ENCODE assay signal across 16 cellular contexts in the genomic region with DNA sequence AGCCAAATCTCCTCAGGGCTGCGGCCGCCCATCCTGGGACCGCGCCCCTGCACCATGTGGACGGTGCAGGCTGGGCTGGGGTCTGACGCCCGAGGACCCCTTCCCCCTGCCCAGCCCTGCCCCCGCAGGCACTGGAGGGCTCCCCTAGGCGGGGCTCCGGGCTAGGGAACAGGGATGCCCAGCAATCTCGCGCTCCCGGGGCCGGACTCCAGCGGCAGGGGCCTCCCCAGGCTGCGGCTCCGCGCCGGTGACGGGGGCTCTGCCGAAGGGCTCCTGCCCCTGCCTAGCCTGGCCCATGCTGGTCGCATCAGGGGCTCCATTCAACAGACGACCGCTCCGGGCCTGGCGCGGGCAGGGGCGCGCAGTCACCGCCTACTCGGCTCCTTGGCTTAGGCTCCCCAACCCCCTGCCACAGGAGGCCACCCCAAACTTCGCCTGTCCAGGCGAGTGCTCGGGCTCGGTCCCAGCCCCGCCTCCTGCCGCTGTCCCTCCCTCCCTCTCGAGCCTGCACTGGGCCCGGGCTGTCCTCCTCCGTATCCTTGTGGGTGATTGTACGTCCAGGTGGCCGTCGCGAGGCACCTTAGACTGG. TPM values are rescaled to one million over a fixed set of nuclear protein-coding genes. Genes with fewer than 3 reads are reported as not detected.
A peak's percentile ranks its signal among the peaks of the same experiment; 100 is the strongest.
DNase-seq lines count a peak whose midpoint lies in the region; ATAC-seq, FAIRE-seq and TF ChIP-seq lines count a peak whose summit lies in the region.
"Had no signal": no experiment of that assay in that cellular context is flagged by ENCODE, and none has a peak within 500 bp of the region (broad histone marks: within the 10 kb centered on the region; RNA-seq: fewer than 3 reads in every experiment).

No MANE protein-coding gene starts in this region.

- no peak overlapping the region for H3K4me3 Mint-ChIP-seq in neural progenitor cell
- H3K4me3 Mint-ChIP-seq: activated T-cell treated with anti-CD3 and anti-CD28 coated beads, Interleukin-2, amount 50 U/mL, for 72 hours; brain had no signal

- H3K4me1 Mint-ChIP-seq in neural progenitor cell: peaks cover 2% of the 10 kb centered on the region

- TF ChIP-seq POLR2A in right lobe of liver (IDR thresholded peaks at IDR 0.05) (no peak), HepG2 (IDR thresholded peaks at IDR 0.05; ENCODE audit: insufficient read depth in 1 of 2, low read depth in 2 of 2, low read length in 2 of 2) (no peak), gastroesophageal sphincter (IDR thresholded peaks at IDR 0.05) (no peak), vagina (IDR thresholded peaks at IDR 0.05) (no peak)

- H3K79me2 ChIP-seq in HepG2 (ENCODE audit: insufficient read depth, low read length) (no peaks in the 10 kb centered on the region), neural progenitor cell (ENCODE audit: low read depth) (no peaks in the 10 kb centered on the region)

- peaks cover 3% of the 10 kb centered on the region for H3K9me3 Mint-ChIP-seq in neural progenitor cell
- no peaks in the 10 kb centered on the region for H3K9me3 Mint-ChIP-seq in activated naive CD4-positive, alpha-beta T cell treated with anti-CD3 and anti-CD28 coated beads, Interleukin-2, amount 50 U/mL, for 72 hours
- H3K9me3 Mint-ChIP-seq: activated T-cell treated with anti-CD3 and anti-CD28 coated beads, Interleukin-2, amount 50 U/mL, for 72 hours had no signal

- H3K27me3 ChIP-seq in right lobe of liver: no peaks in the 10 kb centered on the region
- peaks cover 0 to 2% of the 10 kb centered on the region in 2 experiments; a peak in 1 of 5 replicates for H3K27me3 ChIP-seq in HepG2 (ENCODE audit: control insufficient read depth in 1 of 2, insufficient read depth in 2 of 2, low read length in 2 of 2)
- peaks cover 26% of the 10 kb centered on the region for H3K27me3 ChIP-seq in gastroesophageal sphincter
- no peaks in the 10 kb centered on the region for H3K27me3 ChIP-seq in neural progenitor cell
- H3K27me3 ChIP-seq in vagina: no peaks in the 10 kb centered on the region
- H3K27me3 ChIP-seq: uterus had no signal

- in situ Hi-C loops in HepG2 (cut with HindIII; ENCODE audit: extremely low pct_ligation_motif_present, low pct_unique_long_range_greater_than_20kb): no loop called here

- H3K4me1 ChIP-seq in right lobe of liver: no peaks in the 10 kb centered on the region
- H3K4me1 ChIP-seq in HepG2 (ENCODE audit: insufficient read depth, low read length): peaks cover 13% of the 10 kb centered on the region
- peaks cover 0 to 9% (median 5%) of the 10 kb centered on the region in 3 donors for H3K4me1 ChIP-seq in gastroesophageal sphincter
- no peaks in the 10 kb centered on the region for H3K4me1 ChIP-seq in neural progenitor cell
- peaks cover 13% of the 10 kb centered on the region for H3K4me1 ChIP-seq in vagina
- H3K4me1 ChIP-seq: uterus had no signal

- H3K9ac ChIP-seq in HepG2 (ENCODE audit: insufficient read depth, low read depth, low read length) (no peak overlapping the region), neural progenitor cell (no peak overlapping the region)

- POLR2A ChIA-PET in HepG2 (lab: Yijun Ruan, JAX): no interaction called here

- BruUV-seq in HepG2 (replicated peaks; lab: Mats Ljungman, UMichigan): no TSS peak

- TF ChIP-seq CTCF in right lobe of liver (IDR thresholded peaks at IDR 0.05): no peak
- TF ChIP-seq CTCF in HepG2 (CRISPR knock-in tag; IDR thresholded peaks at IDR 0.05): no peak
- no peak for TF ChIP-seq CTCF in gastroesophageal sphincter (IDR thresholded peaks at IDR 0.05)
- TF ChIP-seq CTCF in neural progenitor cell (IDR thresholded peaks at IDR 0.05): no peak
- no peak for TF ChIP-seq CTCF in vagina (IDR thresholded peaks at IDR 0.05)

- H3K4me2 ChIP-seq in HepG2 (ENCODE audit: low read depth, low read length) (no peak overlapping the region), neural progenitor cell (peak overlapping the region; percentile 22)

- no peaks in the 10 kb centered on the region for H3K36me3 Mint-ChIP-seq in neural progenitor cell
- H3K36me3 Mint-ChIP-seq in activated naive CD4-positive, alpha-beta T cell treated with anti-CD3 and anti-CD28 coated beads, Interleukin-2, amount 50 U/mL, for 72 hours: no peaks in the 10 kb centered on the region
- H3K36me3 Mint-ChIP-seq: brain had no signal

- peak overlapping the region; percentile 57 for H3K27ac Mint-ChIP-seq in neural progenitor cell
- H3K27ac Mint-ChIP-seq in activated naive CD4-positive, alpha-beta T cell treated with anti-CD3 and anti-CD28 coated beads, Interleukin-2, amount 50 U/mL, for 72 hours: no peak overlapping the region
- H3K27ac Mint-ChIP-seq: activated T-cell treated with anti-CD3 and anti-CD28 coated beads, Interleukin-2, amount 50 U/mL, for 72 hours; brain had no signal

- WGBS in right lobe of liver (ENCODE audit: insufficient coverage, low coverage, low lambda C conversion rate, missing lambda C conversion rate): no CpG with 5 or more reads among the region's 44 CpGs
- 95% methylated on average over 4 of the region's 44 CpGs for WGBS in HepG2 (ENCODE audit: low lambda C conversion rate)
- WGBS in gastroesophageal sphincter (ENCODE audit: low coverage in 1 of 2), 2 donors: no CpG with 5 or more reads among the region's 44 CpGs

- TF ChIP-seq RAD21 in HepG2 (CRISPR knock-in tag; IDR thresholded peaks at IDR 0.05): no peak

- no peak overlapping the region for H2AFZ ChIP-seq in HepG2 (ENCODE audit: low read length)
- no peak overlapping the region for H2AFZ ChIP-seq in neural progenitor cell (replicated peaks)

- H3K27ac ChIP-seq in right lobe of liver (no peak overlapping the region), HepG2 (ENCODE audit: extremely low read length, insufficient read depth, low read length) (no peak overlapping the region), gastroesophageal sphincter (no peak overlapping the region), neural progenitor cell (no peak overlapping the region), vagina (no peak overlapping the region)
- H3K27ac ChIP-seq: HL-60, uterus had no signal

- TF ChIP-seq EP300 in HepG2 (IDR thresholded peaks at IDR 0.05; ENCODE audit: low read depth in 2 of 2, low read length in 2 of 2) (no peak), HepG2 (CRISPR knock-in tag; IDR thresholded peaks at IDR 0.05; ENCODE audit: borderline replicate concordance) (no peak), gastroesophageal sphincter (IDR thresholded peaks at IDR 0.05) (no peak)

- H3F3A ChIP-seq in neural progenitor cell (ENCODE audit: low read depth): no peaks in the 10 kb centered on the region

- H3K36me3 ChIP-seq in right lobe of liver: no peaks in the 10 kb centered on the region
- no peaks in the 10 kb centered on the region for H3K36me3 ChIP-seq in HepG2 (replicated peaks in 1 of 2; ENCODE audit: control insufficient read depth in 1 of 2, insufficient read depth in 2 of 2, low read length in 2 of 2)
- no peaks in the 10 kb centered on the region for H3K36me3 ChIP-seq in gastroesophageal sphincter
- H3K36me3 ChIP-seq in neural progenitor cell: no peaks in the 10 kb centered on the region
- H3K36me3 ChIP-seq in vagina: no peaks in the 10 kb centered on the region
- H3K36me3 ChIP-seq: uterus had no signal

- peak in 3 of 4 donors; percentile 25 to 45 (median 25) for ATAC-seq in right lobe of liver
- ATAC-seq in HepG2: no peak
- peak; percentile 24 for ATAC-seq in gastroesophageal sphincter
- no peak for ATAC-seq in HG02970 (IDR thresholded peaks at IDR 0.05; ENCODE audit: low FRiP score, unreplicated experiment)
- ATAC-seq in activated naive CD4-positive, alpha-beta T cell treated with anti-CD3 and anti-CD28 coated beads, Interleukin-2, amount 50 U/mL, for 72 hours: no peak
- ATAC-seq: activated T-cell treated with anti-CD3 and anti-CD28 coated beads, Interleukin-2, amount 50 U/mL, for 72 hours had no signal

- FAIRE-seq in HepG2 (lab: Jason Lieb, UNC): no peak
- FAIRE-seq: GM12892 had no signal

- intact Hi-C loops in right lobe of liver (cut with DNase I) (no loop called here), HepG2 (cut with micrococcal nuclease; ENCODE audit: unreplicated experiment) (no loop called here), vagina (cut with DNase I) (no loop called here)

- H3K9me3 ChIP-seq in right lobe of liver (no peaks in the 10 kb centered on the region), HepG2 (ENCODE audit: low read length) (no peaks in the 10 kb centered on the region), gastroesophageal sphincter (no peaks in the 10 kb centered on the region), neural progenitor cell (ENCODE audit: low read depth) (no peaks in the 10 kb centered on the region), vagina (no peaks in the 10 kb centered on the region)
- H3K9me3 ChIP-seq: uterus had no signal

- CTCF ChIA-PET in HepG2 (lab: Yijun Ruan, JAX; ENCODE audit: low intra/inter-chr PET ratio, low total read pairs): no interaction called here

- H3K27me3 Mint-ChIP-seq in neural progenitor cell (ENCODE audit: insufficient read depth, low read depth): no peaks in the 10 kb centered on the region

- H4K20me1 ChIP-seq in HepG2 (ENCODE audit: insufficient read depth, low read length) (no peaks in the 10 kb centered on the region), neural progenitor cell (ENCODE audit: low read depth) (no peaks in the 10 kb centered on the region)

- DNase-seq in right lobe of liver (no peak), HepG2 (ENCODE audit: low spot score) (no peak), neural progenitor cell (ENCODE audit: low spot score) (no peak), vagina (ENCODE audit: extremely low spot score in 2 of 2) (no peak), NCI-H187 (lab: John Stamatoyannopoulos, UW) (no peak)
- no peak for DNase-seq in activated naive CD4-positive, alpha-beta T cell treated with anti-CD3 and anti-CD28 coated beads, Interleukin-2, amount 50 U/mL, for 72 hours (ENCODE audit: low spot score in 2 of 2)
- DNase-seq: ACHN; activated T-cell treated with anti-CD3 and anti-CD28 coated beads, Interleukin-2, amount 50 U/mL, for 72 hours; DMS79 treated with DMSO at 0.1 percent for 48 hours; NCI-H345; uterus had no signal

- H3K4me3 ChIP-seq in right lobe of liver (no peak overlapping the region), HepG2 (replicated peaks in 1 of 3; ENCODE audit: insufficient read depth in 1 of 3, low read depth in 2 of 3, low read length in 3 of 3) (no peak overlapping the region), gastroesophageal sphincter (peak overlapping the region in 1 of 2 donors; percentile 38), neural progenitor cell (no peak overlapping the region), vagina (peak overlapping the region; percentile 25 to 39)
- H3K4me3 ChIP-seq: uterus had no signal

RNA-seq across cellular contexts. Expression of a gene that starts 27.4 kb away (rescaled TPM):
- under 1 TPM in 5 of 6 experiments, not detected in 1; 0.16 to 0.62 (median 0.37) TPM for total RNA-seq in right lobe of liver
- total RNA-seq in HepG2 (2016; rRNA removed; fragmentation: Illumina TruSeq; extraction: Trizol): 6.7 and 10.4 TPM in 2 replicates
- total RNA-seq in HepG2 (2016; cell fraction: cytosol; rRNA removed; fragmentation: Illumina TruSeq; extraction: Trizol; ENCODE audit: low read depth): 3.7 and 4.9 TPM in 2 replicates
- total RNA-seq in HepG2 (2016; cell fraction: insoluble cytoplasmic fraction; rRNA removed; fragmentation: Illumina TruSeq; extraction: Trizol): 6.5 and 10.3 TPM in 2 replicates
- total RNA-seq in HepG2 (2016; cell fraction: membrane; rRNA removed; fragmentation: Illumina TruSeq; extraction: Trizol): 7.8 and 9.3 TPM in 2 replicates
- total RNA-seq in HepG2 (2016; cell fraction: nucleus; rRNA removed; fragmentation: Illumina TruSeq; extraction: Trizol): 9.1 and 10.0 TPM in 2 replicates
- polyA plus RNA-seq in HepG2 (2011; rRNA removed): 18.2 and 20.0 TPM in 2 replicates
- 21.0 and 26.4 TPM in 2 replicates for polyA plus RNA-seq in HepG2 (2011; cell fraction: cytosol; rRNA removed)
- polyA plus RNA-seq in HepG2 (2011; cell fraction: nucleus; rRNA removed): 10.1 and 12.1 TPM in 2 replicates
- 7.3 and 7.9 TPM in 2 replicates for polyA plus RNA-seq in HepG2 (2012)
- 3.6 and 4.7 TPM in 2 replicates for polyA plus RNA-seq in HepG2 (2016; cell fraction: cytosol; fragmentation: Illumina TruSeq; extraction: Trizol; ENCODE audit: low read depth)
- 5.4 and 6.4 TPM in 2 replicates for polyA plus RNA-seq in HepG2 (2016; cell fraction: insoluble cytoplasmic fraction; fragmentation: Illumina TruSeq; extraction: Trizol; ENCODE audit: low read depth)
- polyA plus RNA-seq in HepG2 (2016; cell fraction: membrane; fragmentation: Illumina TruSeq; extraction: Trizol; ENCODE audit: low read depth): 6.3 and 6.8 TPM in 2 replicates
- polyA plus RNA-seq in HepG2 (2016; cell fraction: nucleus; fragmentation: Illumina TruSeq; extraction: Trizol; ENCODE audit: insufficient read depth, low read depth): 9.2 and 11.4 TPM in 2 replicates
- polyA minus RNA-seq in HepG2 (2011; rRNA and poly(A)+ RNA removed; ENCODE audit: low replicate concordance): 0.63 and 43.6 TPM in 2 replicates
- 9.7 and 15.7 TPM in 2 replicates for polyA minus RNA-seq in HepG2 (2011; cell fraction: cytosol; rRNA and poly(A)+ RNA removed)
- polyA minus RNA-seq in HepG2 (2011; cell fraction: nucleus; rRNA and poly(A)+ RNA removed): 9.3 and 10.4 TPM in 2 replicates
- 1 to 10 TPM in 2 of 4 donors, under 1 TPM in 1, not detected in 1; 0.40 to 2.0 (median 1.2) TPM for total RNA-seq in gastroesophageal sphincter
- total RNA-seq in neural progenitor cell (ENCODE audit: low replicate concordance): 1.9 and 4.4 TPM in 2 replicates
- total RNA-seq in vagina: 33.4 TPM
- total RNA-seq in activated naive CD4-positive, alpha-beta T cell treated with anti-CD3 and anti-CD28 coated beads, Interleukin-2, amount 50 U/mL, for 72 hours: 1 to 10 TPM in 1 of 2 donors, under 1 TPM in 1; 0.30 to 4.7 TPM

Comparison
In these comparisons a context has a peak if more than half of its experiments do, and no peak if none do; other contexts are left out.
1. ATAC-seq: peak in right lobe of liver (3 of 4) and gastroesophageal sphincter (single experiment); none in HepG2 (single experiment), HG02970 (single experiment) and activated naive CD4-positive, alpha-beta T cell treated with anti-CD3 and anti-CD28 coated beads, Interleukin-2, amount 50 U/mL, for 72 hours (0 of 2).
2. H3K4me3 ChIP-seq: peak in vagina (2 of 2); none in right lobe of liver (0 of 3), HepG2 (0 of 3) and neural progenitor cell (single experiment).